In the genomic region with DNA sequence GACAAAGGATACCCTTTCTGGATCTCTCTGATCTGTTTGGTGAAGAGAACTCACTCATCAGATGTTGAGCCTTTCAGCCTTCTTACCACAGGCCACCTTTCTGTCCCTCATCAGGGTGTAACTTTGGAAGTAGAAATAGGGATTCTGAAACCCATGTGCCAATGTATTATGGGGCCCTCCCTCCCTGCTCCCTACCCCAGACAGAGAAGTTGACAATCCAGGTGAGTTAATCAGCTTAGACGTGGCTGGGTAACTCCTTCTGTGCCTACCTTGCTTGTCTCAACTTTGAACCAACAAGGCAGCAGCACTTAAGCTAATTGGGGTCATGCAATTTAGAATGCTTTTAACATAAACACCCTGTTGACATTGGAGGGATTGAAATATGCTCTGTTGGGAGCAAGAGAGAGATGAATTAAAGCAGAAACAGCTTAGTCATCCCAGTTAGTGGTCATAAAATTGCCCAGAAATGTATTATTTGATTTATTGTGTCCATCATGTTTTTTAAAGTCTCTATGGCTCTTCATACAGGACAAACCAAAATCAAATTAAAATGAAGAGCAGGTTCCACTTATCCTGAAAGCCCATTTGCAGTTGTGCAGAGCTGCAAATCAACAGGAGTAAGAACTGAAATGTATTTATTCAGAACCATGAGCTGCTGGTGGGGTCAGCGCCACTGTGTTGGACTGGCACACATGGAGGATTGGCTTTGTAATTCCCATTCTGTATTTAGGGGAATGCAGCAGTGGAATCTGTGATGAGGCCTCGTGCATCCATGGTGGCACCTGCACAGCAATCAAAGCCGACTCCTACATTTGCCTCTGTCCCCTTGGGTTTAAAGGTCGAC, we compare ENCODE assay signal across 16 cellular contexts.
"Had no signal": no experiment of that assay in that cellular context is flagged by ENCODE, and none has a peak within 500 bp of the region (broad histone marks: within the 10 kb centered on the region; RNA-seq: fewer than 3 reads in every experiment).

No MANE protein-coding gene starts in this region.

- H3K4me3 ChIP-seq: gastrocnemius medialis, psoas muscle, right lobe of liver, transverse colon had no signal

- H3K36me3 ChIP-seq: gastrocnemius medialis, right lobe of liver, transverse colon had no signal

- ATAC-seq: activated CD4-positive, alpha-beta T cell treated with anti-CD3 and anti-CD28 coated beads for 36 hours; activated CD8-positive, alpha-beta T cell treated with anti-CD3 and anti-CD28 coated beads, Interleukin-2, amount 10 ng/mL, durations not matched to agents 7 days and 5 days; gastrocnemius medialis; left lobe of liver; natural killer cell treated with Interleukin-12 subunit alpha and Interleukin-12 subunit beta and Interleukin-15 and Interleukin-18, amount 100 ng/mL, for 72 hours; psoas muscle; right lobe of liver; stimulated activated naive B cell treated with anti-CD40 and anti-IgM and Interleukin-4, amounts not matched to agents 10 μg/mL and 1 μg/mL and 100 μg/mL, for 72 hours had no signal

- H3K27ac ChIP-seq: gastrocnemius medialis, psoas muscle, right lobe of liver, transverse colon, VCaP had no signal

- H3K27me3 ChIP-seq: gastrocnemius medialis, right lobe of liver, transverse colon had no signal

- DNase-seq: activated CD4-positive, alpha-beta T cell treated with anti-CD3 and anti-CD28 coated beads for 36 hours; activated CD8-positive, alpha-beta memory T cell treated with anti-CD3 and anti-CD28 coated beads, Interleukin-2, amount 50 U/mL, for 48 hours; activated CD8-positive, alpha-beta T cell treated with anti-CD3 and anti-CD28 coated beads, Interleukin-2, amount 10 ng/mL, durations not matched to agents 7 days and 5 days; activated naive CD4-positive, alpha-beta T cell; effector CD8-positive, alpha-beta T cell; gastrocnemius medialis; islet precursor cell; occipital lobe; psoas muscle; right lobe of liver; stimulated activated CD4-positive, alpha-beta T cell treated with anti-CD3 and anti-CD28 coated beads, Interleukin-2, amount 100 ng/mL, for 24 hours; stimulated activated naive B cell treated with anti-CD40 and anti-IgM and Interleukin-4, amounts not matched to agents 10 μg/mL and 1 μg/mL and 100 μg/mL, for 72 hours; transverse colon had no signal

- H3K4me1 ChIP-seq: gastrocnemius medialis, transverse colon had no signal

- H3K9me3 ChIP-seq: gastrocnemius medialis, psoas muscle, right lobe of liver, transverse colon had no signal
